1 cellular context compared by ENCODE assay signal in the genomic region with DNA sequence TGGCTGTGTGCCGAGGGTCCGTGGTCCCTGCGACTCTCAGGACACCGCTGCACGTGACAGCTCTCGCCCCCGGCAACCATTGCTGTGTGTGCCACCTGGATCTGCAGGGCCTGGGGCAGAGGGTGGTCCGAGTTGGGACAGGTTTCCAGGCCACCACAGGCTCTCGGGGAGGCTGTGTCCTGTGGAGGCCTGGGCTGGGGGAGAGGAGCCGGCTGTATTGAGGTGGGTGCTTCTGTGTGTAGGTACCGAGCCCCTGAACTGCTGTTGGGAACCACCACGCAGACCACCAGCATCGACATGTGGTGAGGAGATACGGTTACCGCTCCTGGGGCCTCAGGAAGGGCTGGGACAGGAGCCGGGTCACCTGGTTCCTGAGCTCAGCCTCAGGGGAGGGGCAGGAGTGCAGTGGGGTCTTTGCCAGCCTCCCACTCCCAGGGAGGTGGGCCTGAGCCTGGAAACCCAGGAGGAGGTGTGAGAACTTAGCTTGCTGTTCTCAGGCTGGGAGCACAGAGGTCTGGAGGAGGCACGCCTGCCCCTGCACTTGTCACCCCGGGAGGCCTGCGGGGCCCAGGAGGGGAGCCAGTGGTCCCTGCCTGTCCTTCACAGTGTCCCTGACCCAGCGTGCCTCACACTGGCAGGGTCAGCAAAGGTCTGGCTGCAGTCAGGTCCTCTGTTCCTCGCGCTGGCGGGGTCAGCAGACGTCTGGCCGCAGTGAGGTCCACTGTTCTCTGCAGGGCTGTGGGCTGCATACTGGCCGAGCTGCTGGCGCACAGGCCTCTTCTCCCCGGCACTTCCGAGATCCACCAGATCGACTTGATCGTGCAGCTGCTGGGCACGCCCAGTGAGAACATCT.
TF ChIP-seq lines count a peak whose summit lies in the region.

No MANE protein-coding gene starts in this region.

TF ChIP-seq in HepG2, 621 proteins besides CTCF, POLR2A, EP300 and RAD21 (continued from another document and continues in another):
- TF ChIP-seq, protein P1, sequence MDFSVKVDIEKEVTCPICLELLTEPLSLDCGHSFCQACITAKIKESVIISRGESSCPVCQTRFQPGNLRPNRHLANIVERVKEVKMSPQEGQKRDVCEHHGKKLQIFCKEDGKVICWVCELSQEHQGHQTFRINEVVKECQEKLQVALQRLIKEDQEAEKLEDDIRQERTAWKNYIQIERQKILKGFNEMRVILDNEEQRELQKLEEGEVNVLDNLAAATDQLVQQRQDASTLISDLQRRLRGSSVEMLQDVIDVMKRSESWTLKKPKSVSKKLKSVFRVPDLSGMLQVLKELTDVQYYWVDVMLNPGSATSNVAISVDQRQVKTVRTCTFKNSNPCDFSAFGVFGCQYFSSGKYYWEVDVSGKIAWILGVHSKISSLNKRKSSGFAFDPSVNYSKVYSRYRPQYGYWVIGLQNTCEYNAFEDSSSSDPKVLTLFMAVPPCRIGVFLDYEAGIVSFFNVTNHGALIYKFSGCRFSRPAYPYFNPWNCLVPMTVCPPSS (IDR thresholded peaks at IDR 0.05), result no peak
- TF ChIP-seq ZNF547 (CRISPR knock-in tag; IDR thresholded peaks at IDR 0.05), result no peak
- no peak for TF ChIP-seq RFX5 (IDR thresholded peaks at IDR 0.05; ENCODE audit: low read depth, low read length)
- peak; percentile 82 for TF ChIP-seq AGO1 (IDR thresholded peaks at IDR 0.05; ENCODE audit: low read depth, low read length, poor library complexity, severe bottlenecking)
- TF ChIP-seq BORCS8-MEF2B (CRISPR knock-in tag; IDR thresholded peaks at IDR 0.05), result peak; percentile 60; the same call in 1 of the 2 replicates
- no peak for TF ChIP-seq ZNF598 (CRISPR knock-in tag; IDR thresholded peaks at IDR 0.05; ENCODE audit: borderline replicate concordance)
- TF ChIP-seq, protein P2, sequence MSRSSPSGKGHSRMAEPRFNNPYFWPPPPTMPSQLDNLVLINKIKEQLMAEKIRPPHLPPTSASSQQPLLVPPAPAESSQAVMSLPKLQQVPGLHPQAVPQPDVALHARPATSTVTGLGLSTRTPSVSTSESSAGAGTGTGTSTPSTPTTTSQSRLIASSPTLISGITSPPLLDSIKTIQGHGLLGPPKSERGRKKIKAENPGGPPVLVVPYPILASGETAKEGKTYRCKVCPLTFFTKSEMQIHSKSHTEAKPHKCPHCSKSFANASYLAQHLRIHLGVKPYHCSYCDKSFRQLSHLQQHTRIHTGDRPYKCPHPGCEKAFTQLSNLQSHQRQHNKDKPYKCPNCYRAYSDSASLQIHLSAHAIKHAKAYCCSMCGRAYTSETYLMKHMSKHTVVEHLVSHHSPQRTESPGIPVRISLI (CRISPR knock-in tag; IDR thresholded peaks at IDR 0.05; ENCODE audit: borderline replicate concordance), result no peak
- TF ChIP-seq, protein P3, sequence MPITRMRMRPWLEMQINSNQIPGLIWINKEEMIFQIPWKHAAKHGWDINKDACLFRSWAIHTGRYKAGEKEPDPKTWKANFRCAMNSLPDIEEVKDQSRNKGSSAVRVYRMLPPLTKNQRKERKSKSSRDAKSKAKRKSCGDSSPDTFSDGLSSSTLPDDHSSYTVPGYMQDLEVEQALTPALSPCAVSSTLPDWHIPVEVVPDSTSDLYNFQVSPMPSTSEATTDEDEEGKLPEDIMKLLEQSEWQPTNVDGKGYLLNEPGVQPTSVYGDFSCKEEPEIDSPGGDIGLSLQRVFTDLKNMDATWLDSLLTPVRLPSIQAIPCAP (CRISPR knock-in tag; IDR thresholded peaks at IDR 0.05; ENCODE audit: low read depth), result no peak
- TF ChIP-seq, protein P4, sequence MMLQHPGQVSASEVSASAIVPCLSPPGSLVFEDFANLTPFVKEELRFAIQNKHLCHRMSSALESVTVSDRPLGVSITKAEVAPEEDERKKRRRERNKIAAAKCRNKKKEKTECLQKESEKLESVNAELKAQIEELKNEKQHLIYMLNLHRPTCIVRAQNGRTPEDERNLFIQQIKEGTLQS (CRISPR knock-in tag; IDR thresholded peaks at IDR 0.05), result no peak
- no peak for TF ChIP-seq SIN3B (IDR thresholded peaks at IDR 0.05; ENCODE audit: low read length)
- TF ChIP-seq, protein P5, sequence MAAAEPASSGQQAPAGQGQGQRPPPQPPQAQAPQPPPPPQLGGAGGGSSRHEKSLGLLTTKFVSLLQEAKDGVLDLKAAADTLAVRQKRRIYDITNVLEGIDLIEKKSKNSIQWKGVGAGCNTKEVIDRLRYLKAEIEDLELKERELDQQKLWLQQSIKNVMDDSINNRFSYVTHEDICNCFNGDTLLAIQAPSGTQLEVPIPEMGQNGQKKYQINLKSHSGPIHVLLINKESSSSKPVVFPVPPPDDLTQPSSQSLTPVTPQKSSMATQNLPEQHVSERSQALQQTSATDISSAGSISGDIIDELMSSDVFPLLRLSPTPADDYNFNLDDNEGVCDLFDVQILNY (CRISPR knock-in tag; conservative IDR thresholded peaks at IDR 0.05), result no peak
- TF ChIP-seq NFE2 (CRISPR knock-in tag; IDR thresholded peaks at IDR 0.05), result no peak
- TF ChIP-seq ZSCAN31 (CRISPR knock-in tag; IDR thresholded peaks at IDR 0.05; ENCODE audit: low read depth), result no peak; the same call in 1 of the 2 replicates
- TF ChIP-seq ZMYM2 (CRISPR knock-in tag; IDR thresholded peaks at IDR 0.05), result no peak
- no peak for TF ChIP-seq MIXL1 (CRISPR knock-in tag; IDR thresholded peaks at IDR 0.05)
- TF ChIP-seq, protein P6, sequence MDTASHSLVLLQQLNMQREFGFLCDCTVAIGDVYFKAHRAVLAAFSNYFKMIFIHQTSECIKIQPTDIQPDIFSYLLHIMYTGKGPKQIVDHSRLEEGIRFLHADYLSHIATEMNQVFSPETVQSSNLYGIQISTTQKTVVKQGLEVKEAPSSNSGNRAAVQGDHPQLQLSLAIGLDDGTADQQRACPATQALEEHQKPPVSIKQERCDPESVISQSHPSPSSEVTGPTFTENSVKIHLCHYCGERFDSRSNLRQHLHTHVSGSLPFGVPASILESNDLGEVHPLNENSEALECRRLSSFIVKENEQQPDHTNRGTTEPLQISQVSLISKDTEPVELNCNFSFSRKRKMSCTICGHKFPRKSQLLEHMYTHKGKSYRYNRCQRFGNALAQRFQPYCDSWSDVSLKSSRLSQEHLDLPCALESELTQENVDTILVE (CRISPR knock-in tag; IDR thresholded peaks at IDR 0.05), result no peak
- TF ChIP-seq ZNF605 (CRISPR knock-in tag; IDR thresholded peaks at IDR 0.05), result no peak
- TF ChIP-seq ARNT2 (CRISPR knock-in tag; IDR thresholded peaks at IDR 0.05; ENCODE audit: low read depth), result peak; percentile 35; the same call in 1 of the 2 replicates
- TF ChIP-seq MAFK (conservative IDR thresholded peaks at IDR 0.05 in 1 of 2, IDR thresholded peaks at IDR 0.05 in 1 of 2; ENCODE audit: low read length in 2 of 2), result no peak
- no peak for TF ChIP-seq SALL2 (CRISPR knock-in tag; IDR thresholded peaks at IDR 0.05)
- no peak for TF ChIP-seq HCFC1 (IDR thresholded peaks at IDR 0.05; ENCODE audit: low read depth, low read length)
- TF ChIP-seq, protein P7, sequence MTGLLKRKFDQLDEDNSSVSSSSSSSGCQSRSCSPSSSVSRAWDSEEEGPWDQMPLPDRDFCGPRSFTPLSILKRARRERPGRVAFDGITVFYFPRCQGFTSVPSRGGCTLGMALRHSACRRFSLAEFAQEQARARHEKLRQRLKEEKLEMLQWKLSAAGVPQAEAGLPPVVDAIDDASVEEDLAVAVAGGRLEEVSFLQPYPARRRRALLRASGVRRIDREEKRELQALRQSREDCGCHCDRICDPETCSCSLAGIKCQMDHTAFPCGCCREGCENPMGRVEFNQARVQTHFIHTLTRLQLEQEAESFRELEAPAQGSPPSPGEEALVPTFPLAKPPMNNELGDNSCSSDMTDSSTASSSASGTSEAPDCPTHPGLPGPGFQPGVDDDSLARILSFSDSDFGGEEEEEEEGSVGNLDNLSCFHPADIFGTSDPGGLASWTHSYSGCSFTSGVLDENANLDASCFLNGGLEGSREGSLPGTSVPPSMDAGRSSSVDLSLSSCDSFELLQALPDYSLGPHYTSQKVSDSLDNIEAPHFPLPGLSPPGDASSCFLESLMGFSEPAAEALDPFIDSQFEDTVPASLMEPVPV (CRISPR knock-in tag; IDR thresholded peaks at IDR 0.05), result no peak
- TF ChIP-seq, protein P8, sequence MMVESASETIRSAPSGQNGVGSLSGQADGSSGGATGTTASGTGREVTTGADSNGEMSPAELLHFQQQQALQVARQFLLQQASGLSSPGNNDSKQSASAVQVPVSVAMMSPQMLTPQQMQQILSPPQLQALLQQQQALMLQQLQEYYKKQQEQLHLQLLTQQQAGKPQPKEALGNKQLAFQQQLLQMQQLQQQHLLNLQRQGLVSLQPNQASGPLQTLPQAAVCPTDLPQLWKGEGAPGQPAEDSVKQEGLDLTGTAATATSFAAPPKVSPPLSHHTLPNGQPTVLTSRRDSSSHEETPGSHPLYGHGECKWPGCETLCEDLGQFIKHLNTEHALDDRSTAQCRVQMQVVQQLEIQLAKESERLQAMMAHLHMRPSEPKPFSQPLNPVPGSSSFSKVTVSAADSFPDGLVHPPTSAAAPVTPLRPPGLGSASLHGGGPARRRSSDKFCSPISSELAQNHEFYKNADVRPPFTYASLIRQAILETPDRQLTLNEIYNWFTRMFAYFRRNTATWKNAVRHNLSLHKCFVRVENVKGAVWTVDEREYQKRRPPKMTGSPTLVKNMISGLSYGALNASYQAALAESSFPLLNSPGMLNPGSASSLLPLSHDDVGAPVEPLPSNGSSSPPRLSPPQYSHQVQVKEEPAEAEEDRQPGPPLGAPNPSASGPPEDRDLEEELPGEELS (CRISPR knock-in tag; IDR thresholded peaks at IDR 0.05), result no peak
- TF ChIP-seq ZFP62 (CRISPR knock-in tag; IDR thresholded peaks at IDR 0.05), result no peak
- TF ChIP-seq STAG1 (CRISPR knock-in tag; IDR thresholded peaks at IDR 0.05), result no peak
- TF ChIP-seq GZF1 (CRISPR knock-in tag; IDR thresholded peaks at IDR 0.05), result no peak
- peak; percentile 52; the same call in 1 of the 2 replicates for TF ChIP-seq TARDBP (CRISPR knock-in tag; IDR thresholded peaks at IDR 0.05)
- TF ChIP-seq MXD4 (CRISPR knock-in tag; IDR thresholded peaks at IDR 0.05), result 0 out of 2 replicates have a peak, but pooled peaks have one; percentile 38
- TF ChIP-seq ZMAT3 (CRISPR knock-in tag; conservative IDR thresholded peaks at IDR 0.05), result 0 out of 2 replicates have a peak, but pooled peaks have one; percentile 44
- no peak for TF ChIP-seq RAD51 (IDR thresholded peaks at IDR 0.05; ENCODE audit: borderline replicate concordance)
- TF ChIP-seq, protein P9, sequence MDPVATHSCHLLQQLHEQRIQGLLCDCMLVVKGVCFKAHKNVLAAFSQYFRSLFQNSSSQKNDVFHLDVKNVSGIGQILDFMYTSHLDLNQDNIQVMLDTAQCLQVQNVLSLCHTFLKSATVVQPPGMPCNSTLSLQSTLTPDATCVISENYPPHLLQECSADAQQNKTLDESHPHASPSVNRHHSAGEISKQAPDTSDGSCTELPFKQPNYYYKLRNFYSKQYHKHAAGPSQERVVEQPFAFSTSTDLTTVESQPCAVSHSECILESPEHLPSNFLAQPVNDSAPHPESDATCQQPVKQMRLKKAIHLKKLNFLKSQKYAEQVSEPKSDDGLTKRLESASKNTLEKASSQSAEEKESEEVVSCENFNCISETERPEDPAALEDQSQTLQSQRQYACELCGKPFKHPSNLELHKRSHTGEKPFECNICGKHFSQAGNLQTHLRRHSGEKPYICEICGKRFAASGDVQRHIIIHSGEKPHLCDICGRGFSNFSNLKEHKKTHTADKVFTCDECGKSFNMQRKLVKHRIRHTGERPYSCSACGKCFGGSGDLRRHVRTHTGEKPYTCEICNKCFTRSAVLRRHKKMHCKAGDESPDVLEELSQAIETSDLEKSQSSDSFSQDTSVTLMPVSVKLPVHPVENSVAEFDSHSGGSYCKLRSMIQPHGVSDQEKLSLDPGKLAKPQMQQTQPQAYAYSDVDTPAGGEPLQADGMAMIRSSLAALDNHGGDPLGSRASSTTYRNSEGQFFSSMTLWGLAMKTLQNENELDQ (CRISPR knock-in tag; IDR thresholded peaks at IDR 0.05; ENCODE audit: borderline replicate concordance), result 0 out of 2 replicates have a peak, but pooled peaks have one; percentile 48
- TF ChIP-seq TAF15 (IDR thresholded peaks at IDR 0.05; ENCODE audit: low read depth, low read length, poor library complexity, severe bottlenecking), result no peak
- TF ChIP-seq, protein P10, sequence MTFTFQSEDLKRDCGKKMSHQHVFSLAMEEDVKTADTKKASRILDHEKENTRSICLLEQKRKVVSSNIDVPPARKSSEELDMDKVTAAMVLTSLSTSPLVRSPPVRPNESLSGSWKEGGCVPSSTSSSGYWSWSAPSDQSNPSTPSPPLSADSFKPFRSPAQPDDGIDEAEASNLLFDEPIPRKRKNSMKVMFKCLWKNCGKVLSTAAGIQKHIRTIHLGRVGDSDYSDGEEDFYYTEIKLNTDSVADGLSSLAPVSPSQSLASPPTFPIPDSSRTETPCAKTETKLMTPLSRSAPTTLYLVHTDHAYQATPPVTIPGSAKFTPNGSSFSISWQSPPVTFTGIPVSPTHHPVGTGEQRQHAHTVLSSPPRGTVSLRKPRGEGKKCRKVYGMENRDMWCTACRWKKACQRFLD (CRISPR knock-in tag; IDR thresholded peaks at IDR 0.05; ENCODE audit: borderline replicate concordance), result no peak
- TF ChIP-seq HDAC6 (IDR thresholded peaks at IDR 0.05; ENCODE audit: low read depth, low read length), result no peak
- no peak for TF ChIP-seq ZNF317 (CRISPR knock-in tag; IDR thresholded peaks at IDR 0.05)
- no peak for TF ChIP-seq ZFY (CRISPR knock-in tag; IDR thresholded peaks at IDR 0.05)
- no peak for TF ChIP-seq TAF1 (CRISPR knock-in tag; IDR thresholded peaks at IDR 0.05)
- TF ChIP-seq ZNF292 (CRISPR knock-in tag; IDR thresholded peaks at IDR 0.05; ENCODE audit: borderline replicate concordance, low read depth), result no peak
- no peak for TF ChIP-seq CHCHD3 (CRISPR knock-in tag; IDR thresholded peaks at IDR 0.05)
- TF ChIP-seq THYN1 (CRISPR knock-in tag; IDR thresholded peaks at IDR 0.05; ENCODE audit: borderline replicate concordance, low read depth), result no peak
- TF ChIP-seq, protein P11, sequence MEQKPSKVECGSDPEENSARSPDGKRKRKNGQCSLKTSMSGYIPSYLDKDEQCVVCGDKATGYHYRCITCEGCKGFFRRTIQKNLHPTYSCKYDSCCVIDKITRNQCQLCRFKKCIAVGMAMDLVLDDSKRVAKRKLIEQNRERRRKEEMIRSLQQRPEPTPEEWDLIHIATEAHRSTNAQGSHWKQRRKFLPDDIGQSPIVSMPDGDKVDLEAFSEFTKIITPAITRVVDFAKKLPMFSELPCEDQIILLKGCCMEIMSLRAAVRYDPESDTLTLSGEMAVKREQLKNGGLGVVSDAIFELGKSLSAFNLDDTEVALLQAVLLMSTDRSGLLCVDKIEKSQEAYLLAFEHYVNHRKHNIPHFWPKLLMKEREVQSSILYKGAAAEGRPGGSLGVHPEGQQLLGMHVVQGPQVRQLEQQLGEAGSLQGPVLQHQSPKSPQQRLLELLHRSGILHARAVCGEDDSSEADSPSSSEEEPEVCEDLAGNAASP (CRISPR knock-in tag; IDR thresholded peaks at IDR 0.05; ENCODE audit: borderline replicate concordance), result peak; percentile 98
- TF ChIP-seq, protein P12, sequence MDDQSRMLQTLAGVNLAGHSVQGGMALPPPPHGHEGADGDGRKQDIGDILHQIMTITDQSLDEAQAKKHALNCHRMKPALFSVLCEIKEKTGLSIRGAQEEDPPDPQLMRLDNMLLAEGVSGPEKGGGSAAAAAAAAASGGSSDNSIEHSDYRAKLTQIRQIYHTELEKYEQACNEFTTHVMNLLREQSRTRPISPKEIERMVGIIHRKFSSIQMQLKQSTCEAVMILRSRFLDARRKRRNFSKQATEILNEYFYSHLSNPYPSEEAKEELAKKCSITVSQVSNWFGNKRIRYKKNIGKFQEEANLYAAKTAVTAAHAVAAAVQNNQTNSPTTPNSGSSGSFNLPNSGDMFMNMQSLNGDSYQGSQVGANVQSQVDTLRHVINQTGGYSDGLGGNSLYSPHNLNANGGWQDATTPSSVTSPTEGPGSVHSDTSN (CRISPR knock-in tag; IDR thresholded peaks at IDR 0.05; ENCODE audit: borderline replicate concordance), result no peak
